In the genomic region with DNA sequence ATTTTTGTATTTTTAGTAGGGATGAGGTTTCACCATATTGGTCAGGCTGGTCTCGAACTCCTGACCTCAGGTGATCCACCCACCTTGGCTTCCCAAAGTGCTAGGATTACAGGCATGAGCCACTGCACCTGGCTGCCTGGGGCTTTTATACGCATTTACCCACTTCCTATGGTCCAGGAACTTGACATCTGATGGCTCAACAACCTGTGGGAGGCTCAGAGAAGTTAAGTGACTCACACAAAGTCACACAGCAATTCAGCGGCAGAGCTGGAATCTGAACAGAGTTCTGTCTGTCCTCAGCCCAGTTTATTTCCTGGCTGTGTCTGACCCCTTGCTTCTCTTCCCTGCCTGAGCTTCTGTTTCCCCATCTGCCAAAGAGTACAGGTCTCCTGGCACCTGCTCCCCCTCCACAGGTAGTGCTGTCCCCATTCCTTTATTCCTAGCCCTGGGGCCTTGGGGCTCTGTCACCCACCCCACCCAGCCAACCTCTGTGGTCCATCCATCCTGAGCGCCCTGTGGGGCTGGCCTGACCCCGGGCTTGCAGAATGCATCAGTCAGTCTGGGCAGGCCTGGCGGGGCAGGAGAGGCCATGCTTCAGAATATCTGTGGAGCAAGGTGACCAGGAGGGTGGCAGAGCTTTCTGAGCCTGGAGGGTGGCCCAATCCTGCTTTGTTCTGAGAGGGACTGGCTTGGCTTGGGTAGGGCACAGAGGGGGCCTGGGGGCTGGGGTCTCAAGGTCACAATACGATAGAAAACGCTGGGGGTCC, we compare ENCODE assay signal across 22 cellular contexts. TPM values are rescaled to one million over a fixed set of nuclear protein-coding genes. Genes with fewer than 3 reads are reported as not detected.
A peak's percentile ranks its signal among the peaks of the same experiment; 100 is the strongest.
DNase-seq lines count a peak whose midpoint lies in the region; ATAC-seq, FAIRE-seq and TF ChIP-seq lines count a peak whose summit lies in the region.
"Had no signal": no experiment of that assay in that cellular context is flagged by ENCODE, and none has a peak within 500 bp of the region (broad histone marks: within the 10 kb centered on the region; RNA-seq: fewer than 3 reads in every experiment).

No MANE protein-coding gene starts in this region.

- H2AFZ ChIP-seq in K562 (ENCODE audit: low read depth, low read length), result no peak overlapping the region
- H2AFZ ChIP-seq: GM23338 had no signal

- H3K9me3 Mint-ChIP-seq in activated CD4-positive, alpha-beta T cell treated with anti-CD3 and anti-CD28 coated beads for 36 hours (ENCODE audit: low read depth), result no peaks in the 10 kb centered on the region
- no peaks in the 10 kb centered on the region for H3K9me3 Mint-ChIP-seq in activated naive CD4-positive, alpha-beta T cell treated with anti-CD3 and anti-CD28 coated beads for 36 hours
- H3K9me3 Mint-ChIP-seq: CD4-positive, alpha-beta memory T cell; GM23338; IgD-negative memory B cell had no signal

- H3K36me3 Mint-ChIP-seq in activated CD4-positive, alpha-beta T cell treated with anti-CD3 and anti-CD28 coated beads for 36 hours (ENCODE audit: low read depth), result no peaks in the 10 kb centered on the region
- H3K36me3 Mint-ChIP-seq in activated naive CD4-positive, alpha-beta T cell treated with anti-CD3 and anti-CD28 coated beads for 36 hours (ENCODE audit: low read depth), result no peaks in the 10 kb centered on the region
- H3K36me3 Mint-ChIP-seq: CD14-positive monocyte; CD4-positive, alpha-beta memory T cell; IgD-negative memory B cell had no signal

- H3K9ac ChIP-seq in K562 (ENCODE audit: insufficient read depth in 1 of 2, low read depth in 2 of 2, low read length in 2 of 2), result no peak overlapping the region
- H3K9ac ChIP-seq: BLaER1 had no signal

- FAIRE-seq in A549 (lab: Jason Lieb, UNC) (no peak), K562 (lab: Jason Lieb, UNC) (no peak)
- FAIRE-seq: GM19239, H54, HTR-8/SVneo had no signal

- CTCF ChIA-PET in activated CD4-positive, alpha-beta T cell treated with anti-CD3 and anti-CD28 coated beads for 36 hours (lab: Charles Lee), result interaction anchor here (0.6 to 1.0 kb wide), 3 partner anchors 11 to 403 kb away, joined by 3 read pairs; no protein-coding TSS in a partner anchor
- CTCF ChIA-PET in activated naive CD4-positive, alpha-beta T cell treated with anti-CD3 and anti-CD28 coated beads for 36 hours (lab: Charles Lee), result interaction anchor here (1.1 to 1.5 kb wide), 3 partner anchors 373 to 404 kb away, joined by 3 read pairs; no protein-coding TSS in a partner anchor
- CTCF ChIA-PET in A549 (lab: Yijun Ruan, JAX), result interaction anchor here (1.4 to 2.2 kb wide), 2 partner anchors 403 to 416 kb away, joined by 3 to 11 read pairs; no protein-coding TSS in a partner anchor
- CTCF ChIA-PET in K562 (lab: Yijun Ruan, JAX; ENCODE audit: low intra/inter-chr PET ratio), result no interaction called here

- H3K4me2 ChIP-seq in A549 (no peak overlapping the region), K562 (ENCODE audit: insufficient read depth, low read length) (no peak overlapping the region)
- H3K4me2 ChIP-seq: BLaER1, GM23338 had no signal

- H3K4me1 Mint-ChIP-seq in activated CD4-positive, alpha-beta T cell treated with anti-CD3 and anti-CD28 coated beads for 36 hours, result peaks cover 22% of the 10 kb centered on the region
- peaks cover 13% of the 10 kb centered on the region for H3K4me1 Mint-ChIP-seq in activated naive CD4-positive, alpha-beta T cell treated with anti-CD3 and anti-CD28 coated beads for 36 hours (ENCODE audit: low read depth)
- H3K4me1 Mint-ChIP-seq: CD14-positive monocyte had no signal

- H3K4me3 Mint-ChIP-seq in activated CD4-positive, alpha-beta T cell treated with anti-CD3 and anti-CD28 coated beads for 36 hours, result no peak overlapping the region
- H3K4me3 Mint-ChIP-seq in activated naive CD4-positive, alpha-beta T cell treated with anti-CD3 and anti-CD28 coated beads for 36 hours, result no peak overlapping the region
- H3K4me3 Mint-ChIP-seq: CD14-positive monocyte; CD4-positive, alpha-beta memory T cell; GM23338; IgD-negative memory B cell had no signal

- H3K27me3 ChIP-seq in K562 (ENCODE audit: control insufficient read depth in 2 of 2, insufficient read depth in 2 of 2, low read length in 2 of 2) (no peaks in the 10 kb centered on the region), H7 (ENCODE audit: control insufficient read depth, insufficient read depth, low read length) (no peaks in the 10 kb centered on the region)

- intact Hi-C loops in activated CD4-positive, alpha-beta T cell treated with anti-CD3 and anti-CD28 coated beads for 36 hours (cut with DNase I, micrococcal nuclease), result loop anchor here (5.0 to 10.0 kb wide), 3 partner anchors 321 to 404 kb away; no protein-coding TSS in a partner anchor
- intact Hi-C loops in activated naive CD4-positive, alpha-beta T cell treated with anti-CD3 and anti-CD28 coated beads for 36 hours (cut with micrococcal nuclease), result no loop called here
- intact Hi-C loops in K562 (cut with micrococcal nuclease), result no loop called here

- POLR2A ChIA-PET in activated CD4-positive, alpha-beta T cell treated with anti-CD3 and anti-CD28 coated beads for 36 hours (lab: Charles Lee), result no interaction called here
- POLR2A ChIA-PET in A549 (lab: Yijun Ruan, JAX), result no interaction called here
- POLR2A ChIA-PET in K562 (lab: Yijun Ruan, JAX), result no interaction called here

- TF ChIP-seq POLR2A in A549 (IDR thresholded peaks at IDR 0.05; ENCODE audit: low read length) (no peak), K562 (conservative IDR thresholded peaks at IDR 0.05) (no peak)

- ATAC-seq in activated CD4-positive, alpha-beta T cell treated with anti-CD3 and anti-CD28 coated beads for 36 hours, result peak; percentile 36
- ATAC-seq in A549 (no peak), K562 (no peak), GM18873 (IDR thresholded peaks at IDR 0.05; ENCODE audit: low FRiP score, unreplicated experiment) (no peak)
- ATAC-seq: GM23338, HCT116 had no signal

- H3K79me2 ChIP-seq in K562 (ENCODE audit: control insufficient read depth, insufficient read depth, low read length), result no peaks in the 10 kb centered on the region

- 27% methylated on average over 5 of the region's 8 CpGs for WGBS in A549 (ENCODE audit: missing lambda C conversion rate)
- 73% methylated on average over 4 of the region's 8 CpGs for WGBS in K562 (ENCODE audit: insufficient coverage, low coverage, missing lambda C conversion rate)

- in situ Hi-C loops in K562 (cut with MboI), result no loop called here

- H3K27ac ChIP-seq in A549 (no peak overlapping the region), K562 (ENCODE audit: extremely low read depth, low read depth, low read length) (no peak overlapping the region)
- H3K27ac ChIP-seq: 22Rv1, BLaER1 had no signal

- no peak overlapping the region for H3K4me3 ChIP-seq in A549
- no peak overlapping the region for H3K4me3 ChIP-seq in K562
- H3K4me3 ChIP-seq in H7 (ENCODE audit: insufficient read depth, low read depth, low read length), result no peak overlapping the region
- H3K4me3 ChIP-seq: BLaER1, GM23338 had no signal

- H3K4me1 ChIP-seq in A549 (no peaks in the 10 kb centered on the region), K562 (replicated peaks in 1 of 2; ENCODE audit: control insufficient read depth in 2 of 2, insufficient read depth in 2 of 2, low read length in 2 of 2) (peaks cover 8 to 40% of the 10 kb centered on the region in 2 experiments)

- TF ChIP-seq CTCF in A549 (IDR thresholded peaks at IDR 0.05) (no peak), K562 (IDR thresholded peaks at IDR 0.05 in 2 of 3, conservative IDR thresholded peaks at IDR 0.05 in 1 of 3; ENCODE audit: insufficient read depth in 2 of 3, low read depth in 1 of 3, low read length in 3 of 3) (no peak)

- H3K36me3 ChIP-seq in K562 (ENCODE audit: control insufficient read depth, insufficient read depth, low read length) (no peaks in the 10 kb centered on the region), H7 (replicated peaks; ENCODE audit: control insufficient read depth, insufficient read depth, low read length) (no peaks in the 10 kb centered on the region)
- H3K36me3 ChIP-seq: BLaER1 had no signal

- no TSS peak for BruUV-seq in K562 (replicated peaks; lab: Mats Ljungman, UMichigan)

- no peaks in the 10 kb centered on the region for H3K9me1 ChIP-seq in K562 (ENCODE audit: control insufficient read depth, insufficient read depth, low read length)

- TF ChIP-seq EP300 in A549 (IDR thresholded peaks at IDR 0.05), result no peak
- no peak for TF ChIP-seq EP300 in K562 (IDR thresholded peaks at IDR 0.05; ENCODE audit: low read length)

- DNase-seq in activated CD4-positive, alpha-beta T cell treated with anti-CD3 and anti-CD28 coated beads for 36 hours, result peak; percentile 50
- no peak for DNase-seq in activated CD4-positive, alpha-beta T cell treated with anti-CD3 and anti-CD28 coated beads for 1 hour
- peak; percentile 34 for DNase-seq in activated naive CD4-positive, alpha-beta T cell treated with anti-CD3 and anti-CD28 coated beads for 36 hours
- DNase-seq in activated naive CD4-positive, alpha-beta T cell (lab: John Stamatoyannopoulos, UW), result no peak
- no peak for DNase-seq in A549 (ENCODE audit: low read depth in 1 of 2, low spot score in 1 of 2)
- no peak for DNase-seq in K562 (ENCODE audit: extremely low read depth in 1 of 4, low spot score in 3 of 4)
- no peak for DNase-seq in H7
- DNase-seq: CD4-positive, alpha-beta memory T cell; DMS153; DMS79 treated with DMSO at 0.1 percent for 48 hours; GF-D8 had no signal

- H3K27me3 Mint-ChIP-seq in activated CD4-positive, alpha-beta T cell treated with anti-CD3 and anti-CD28 coated beads for 36 hours, result peaks cover 5% of the 10 kb centered on the region
- no peaks in the 10 kb centered on the region for H3K27me3 Mint-ChIP-seq in activated naive CD4-positive, alpha-beta T cell treated with anti-CD3 and anti-CD28 coated beads for 36 hours (ENCODE audit: low read depth)

- H3K27ac Mint-ChIP-seq in activated CD4-positive, alpha-beta T cell treated with anti-CD3 and anti-CD28 coated beads for 36 hours, result no peak overlapping the region
- H3K27ac Mint-ChIP-seq in activated naive CD4-positive, alpha-beta T cell treated with anti-CD3 and anti-CD28 coated beads for 36 hours, result no peak overlapping the region
- H3K27ac Mint-ChIP-seq: CD14-positive monocyte, GM23338, IgD-negative memory B cell had no signal

- TF ChIP-seq RAD21 in A549 (conservative IDR thresholded peaks at IDR 0.05 in 1 of 2, IDR thresholded peaks at IDR 0.05 in 1 of 2) (no peak), K562 (CRISPR knock-in tag; conservative IDR thresholded peaks at IDR 0.05 in 1 of 2, IDR thresholded peaks at IDR 0.05 in 1 of 2) (no peak)

- H3K9me3 ChIP-seq in A549 (no peaks in the 10 kb centered on the region), K562 (replicated peaks; ENCODE audit: control insufficient read depth, insufficient read depth, low read depth, low read length) (no peaks in the 10 kb centered on the region)
- H3K9me3 ChIP-seq: BLaER1 had no signal

- no peaks in the 10 kb centered on the region for H4K20me1 ChIP-seq in K562 (replicated peaks; ENCODE audit: control insufficient read depth, insufficient read depth, low read length)
- H4K20me1 ChIP-seq: BLaER1 had no signal

RNA-seq across cellular contexts. Expression of a gene that starts 50.6 kb away (rescaled TPM):
- under 1 TPM; 0.37 to 0.39 TPM for total RNA-seq in activated CD4-positive, alpha-beta T cell treated with anti-CD3 and anti-CD28 coated beads for 36 hours
- total RNA-seq in activated naive CD4-positive, alpha-beta T cell treated with anti-CD3 and anti-CD28 coated beads for 36 hours, result under 1 TPM; 0.27 to 0.31 TPM
- 0.03 and 0.07 TPM in 2 replicates for polyA plus RNA-seq in A549 (2011; rRNA removed)
- 0.01 and 0.04 TPM in 2 replicates for polyA plus RNA-seq in A549 (2012; cell fraction: cytosol; rRNA removed)
- 0.11 and 0.16 TPM in 2 replicates for polyA plus RNA-seq in A549 (2012; cell fraction: nucleus; rRNA removed)
- 0.12 to 0.17 TPM (median 0.13 TPM) in 3 replicates for polyA plus RNA-seq in A549 (2017; fragmentation: RNase III; extraction: RNeasy Plus Mini Kit Qiagen cat#74134 plus additional on column Dnase treatment)
- under 0.01 and 0.17 TPM in 2 replicates for polyA minus RNA-seq in A549 (2011; rRNA and poly(A)+ RNA removed)
- total RNA-seq in K562 (2011; cell fraction: chromatin; rRNA removed; ENCODE audit: low replicate concordance), result 3.5 and 12.7 TPM in 2 replicates
- 3.9 and 6.0 TPM in 2 replicates for total RNA-seq in K562 (2011; cell fraction: nucleolus; rRNA removed)
- total RNA-seq in K562 (2011; cell fraction: nucleoplasm; rRNA removed), result 3.4 and 3.6 TPM in 2 replicates
- 0.24 and 0.32 TPM in 2 replicates for total RNA-seq in K562 (2014; rRNA removed)
- 0.06 and 0.07 TPM in 2 replicates for total RNA-seq in K562 (2014; rRNA removed; fragmentation: Illumina TruSeq; extraction: Trizol)
- total RNA-seq in K562 (2015; rRNA removed; fragmentation: Illumina TruSeq; extraction: Trizol), result 0.11 TPM in 2 replicates
- total RNA-seq in K562 (2021), result 0.45 and 0.78 TPM in 2 replicates
- polyA plus RNA-seq in K562 (2011; rRNA removed), result 0.22 and 0.79 TPM in 2 replicates
- 0.13 and 1.0 TPM in 2 replicates for polyA plus RNA-seq in K562 (2011; cell fraction: cytosol; rRNA removed)
- 1.9 and 12.3 TPM in 2 replicates for polyA plus RNA-seq in K562 (2011; cell fraction: nucleus; rRNA removed)
- 0.56 and 0.90 TPM in 2 replicates for polyA plus RNA-seq in K562 (2012)
- polyA plus RNA-seq in K562 (2014; fragmentation: Illumina TruSeq; extraction: Trizol), result 0.30 and 0.31 TPM in 2 replicates
- polyA plus RNA-seq in K562 (2014; fragmentation: Nextera tagmentation; extraction: Ambion mirVana), result under 1 TPM in 1 of 2 experiments, not detected in 1; 0.01 TPM
- polyA plus RNA-seq in K562 (2014; rRNA removed), result 0.31 and 0.41 TPM in 2 replicates
- 0.09 and 0.74 TPM in 2 replicates for polyA minus RNA-seq in K562 (2011; rRNA and poly(A)+ RNA removed)
- polyA minus RNA-seq in K562 (2011; cell fraction: cytosol; rRNA and poly(A)+ RNA removed), result 0.27 and 1.0 TPM in 2 replicates
- polyA minus RNA-seq in K562 (2011; cell fraction: nucleus; rRNA and poly(A)+ RNA removed), result 0.56 and 2.4 TPM in 2 replicates
- 0.31 and 0.55 TPM in 2 replicates for total RNA-seq in H7 (2014; rRNA removed; shearing (Covaris generic))
- polyA plus RNA-seq: AG04450, CD14-positive monocyte had no signal

Comparison
In these comparisons a context has a peak if more than half of its experiments do, and no peak if none do; other contexts are left out.
1. DNase-seq: peak in activated CD4-positive, alpha-beta T cell treated with anti-CD3 and anti-CD28 coated beads for 36 hours (single experiment) and activated naive CD4-positive, alpha-beta T cell treated with anti-CD3 and anti-CD28 coated beads for 36 hours (single experiment); none in activated CD4-positive, alpha-beta T cell treated with anti-CD3 and anti-CD28 coated beads for 1 hour (single experiment), activated naive CD4-positive, alpha-beta T cell (0 of 4), A549 (0 of 2), K562 (0 of 4) and H7 (single experiment).
2. intact Hi-C loops: an anchor here in activated CD4-positive, alpha-beta T cell treated with anti-CD3 and anti-CD28 coated beads for 36 hours (5.0 to 10.0 kb wide); none called in activated naive CD4-positive, alpha-beta T cell treated with anti-CD3 and anti-CD28 coated beads for 36 hours and K562.